In genomic region chr1:202329891-202330290, GRCh38 we compare ENCODE assay signal across 16 cellular contexts. TPM values are rescaled to one million over a fixed set of nuclear protein-coding genes. Genes with fewer than 3 reads are reported as not detected.
A peak's percentile ranks its signal among the peaks of the same experiment; 100 is the strongest.
DNase-seq lines count a peak whose midpoint lies in the region; ATAC-seq and TF ChIP-seq lines count a peak whose summit lies in the region.
"Had no signal": no experiment of that assay in that cellular context is flagged by ENCODE, and none has a peak within 500 bp of the region (broad histone marks: within the 10 kb centered on the region; RNA-seq: fewer than 3 reads in every experiment).

No MANE protein-coding gene starts in this region.

- intact Hi-C loops in left ventricle myocardium superior (cut with micrococcal nuclease), result no loop called here

- ATAC-seq in left ventricle myocardium superior, result peak; percentile 55
- no peak for ATAC-seq in GM21717 (IDR thresholded peaks at IDR 0.05; ENCODE audit: unreplicated experiment)

- DNase-seq in RPMI7951 (ENCODE audit: low read depth), result peak; percentile 20
- no peak for DNase-seq in left ventricle myocardium superior
- no peak for DNase-seq in foreskin melanocyte
- DNase-seq in glomerular visceral epithelial cell (ENCODE audit: extremely low spot score), result no peak
- DNase-seq: activated CD4-positive, alpha-beta T cell treated with anti-CD3 and anti-CD28 coated beads, Interleukin-2, amount 50 U/mL, for 1 hour; DMS79; GOT3; heart right ventricle; NCI-H1048; NCI-H2171; NCI-H748 treated with DMSO at 0.1 percent for 48 hours; T-helper 9 cell; transverse colon had no signal

- TF ChIP-seq CTCF in C4-2B (conservative IDR thresholded peaks at IDR 0.05) (peak; percentile 25), GM12872 (IDR thresholded peaks at IDR 0.05; ENCODE audit: insufficient read depth, low read depth, low read length) (peak; percentile 30; the same call in 1 of the 3 replicates)

- no peak overlapping the region for H3K27ac ChIP-seq in C4-2B
- H3K27ac ChIP-seq: heart right ventricle, transverse colon had no signal

RNA-seq across cellular contexts. Expression of gene UBE2T, which starts 11.8 kb away (rescaled TPM):
- total RNA-seq in RPMI7951 (2014; rRNA removed; shearing (Covaris generic)), result 266 and 294 TPM in 2 replicates
- total RNA-seq in left ventricle myocardium superior, result 13.0 TPM

RNA-seq across cellular contexts. Expression of gene PPP1R12B, which starts 18.6 kb away (rescaled TPM):
- total RNA-seq in RPMI7951 (2014; rRNA removed; shearing (Covaris generic)), result 11.2 and 18.2 TPM in 2 replicates
- 667 TPM for total RNA-seq in left ventricle myocardium superior

Comparison
In these comparisons a context has a peak if more than half of its experiments do, and no peak if none do; other contexts are left out.
1. RNA of gene UBE2T, which starts 11.8 kb away (total RNA-seq): 266 to 294 TPM in RPMI7951; 13.0 TPM in left ventricle myocardium superior (single experiment); every median in the first group is over 10 times any median in the second.
2. RNA of gene PPP1R12B, which starts 18.6 kb away (total RNA-seq): 667 TPM in left ventricle myocardium superior (single experiment); 11.2 to 18.2 TPM in RPMI7951; every median in the first group is over 10 times any median in the second.